ENCODE assay signal across 8 cellular contexts in genomic region chr17:42422412-42422957, GRCh38. TPM values are rescaled to one million over a fixed set of nuclear protein-coding genes. Genes with fewer than 3 reads are reported as not detected.
DNase-seq lines count a peak whose midpoint lies in the region; ATAC-seq, FAIRE-seq and TF ChIP-seq lines count a peak whose summit lies in the region.

No MANE protein-coding gene starts in this region.

- TF ChIP-seq CTCF in AG04449 (IDR thresholded peaks at IDR 0.05; ENCODE audit: insufficient read depth, low read length, missing control alignments) (no peak), cardiac muscle cell (IDR thresholded peaks at IDR 0.05; ENCODE audit: low read depth, low read length) (no peak), prostate gland (IDR thresholded peaks at IDR 0.05) (no peak)

- DNase-seq in AG04449 (ENCODE audit: low read depth, low spot score), result no peak
- peak; percentile 39 for DNase-seq in HT1080 (ENCODE audit: low read depth)
- DNase-seq in activated T-helper 9 cell treated with anti-CD3 and anti-CD28 coated beads, Interleukin-2, amount 50 U/mL, for 16 hours (ENCODE audit: low read depth), result peak; percentile 6
- DNase-seq in cardiac muscle cell (ENCODE audit: low read depth in 1 of 2, low spot score in 1 of 2), result peak; percentile 35 to 48
- no peak for DNase-seq in prostate gland (ENCODE audit: low spot score)
- DNase-seq in RCC 7860 (ENCODE audit: low spot score), result no peak

- H3K36me3 ChIP-seq in cardiac muscle cell (no peaks in the 10 kb centered on the region), prostate gland (no peaks in the 10 kb centered on the region)

- H3K4me1 ChIP-seq in cardiac muscle cell (ENCODE audit: low read depth) (peaks cover 25% of the 10 kb centered on the region), prostate gland (replicated peaks) (no peaks in the 10 kb centered on the region)

- CTCF ChIA-PET in AG04449 (lab: Yijun Ruan, JAX), result interaction anchor here (0.7 to 2.9 kb wide), 10 partner anchors 12 to 111 kb away, joined by 3 to 26 read pairs (median 6); no protein-coding TSS in a partner anchor

- under 1% methylated on average over 29 of the region's 44 CpGs for WGBS in prostate gland

- H3K27ac ChIP-seq in cardiac muscle cell (peak overlapping the region; percentile 36), prostate gland (peak overlapping the region; percentile 93 to 95)

- ATAC-seq in HG03354 (IDR thresholded peaks at IDR 0.05; ENCODE audit: poor library complexity, severe bottlenecking, unreplicated experiment) (no peak), GM18868 (IDR thresholded peaks at IDR 0.05; ENCODE audit: unreplicated experiment) (no peak)

- no peak for TF ChIP-seq POLR2A in prostate gland (IDR thresholded peaks at IDR 0.05)

- no peaks in the 10 kb centered on the region for H3K9me3 ChIP-seq in cardiac muscle cell (ENCODE audit: low read depth)
- H3K9me3 ChIP-seq in prostate gland, result no peaks in the 10 kb centered on the region

- POLR2A ChIA-PET in AG04449 (lab: Yijun Ruan, JAX), result interaction anchor here (0.6 to 5.3 kb wide), 34 partner anchors 9 to 155 kb away, joined by 3 to 121 read pairs (median 6); partner anchors contain the start of genes NAGLU, PSMC3IP and STAT3

- H3K27me3 ChIP-seq in cardiac muscle cell (peaks cover 20% of the 10 kb centered on the region), prostate gland (replicated peaks; ENCODE audit: insufficient read depth) (no peaks in the 10 kb centered on the region)

- peak overlapping the region; percentile 100 for H3K4me3 ChIP-seq in AG04449 (ENCODE audit: low read depth, low read length)
- H3K4me3 ChIP-seq in cardiac muscle cell, result peak overlapping the region; percentile 52
- H3K4me3 ChIP-seq in prostate gland, result peak overlapping the region; percentile 93 to 96

- intact Hi-C loops in prostate gland (cut with DNase I), result loop anchor here (2.0 to 10.0 kb wide), 3 partner anchors 35 to 252 kb away; partner anchors contain the start of genes ATP6V0A1 and PLEKHH3

- FAIRE-seq in RCC 7860 (lab: Jason Lieb, UNC), result no peak

RNA-seq across cellular contexts. Expression of gene CAVIN1, which starts 0.6 kb away (rescaled TPM):
- 232 and 236 TPM in 2 replicates for total RNA-seq in HT1080 (2014; rRNA removed; shearing (Covaris generic))
- 129 and 146 TPM in 2 replicates for polyA plus RNA-seq in HT1080 (2015; cell fraction: cytosol; rRNA removed)
- 163 and 166 TPM in 2 replicates for polyA plus RNA-seq in HT1080 (2015; cell fraction: nucleus; rRNA removed)
- total RNA-seq in cardiac muscle cell, result 47.7 and 72.3 TPM in 2 replicates
- polyA plus RNA-seq in cardiac muscle cell, result 40.0 and 61.3 TPM in 2 replicates
- 100 to 1,000 TPM; 214 to 220 TPM for total RNA-seq in prostate gland

RNA-seq across cellular contexts. Expression of gene STAT3, which starts 34.2 kb away (rescaled TPM):
- 32.9 and 42.2 TPM in 2 replicates for total RNA-seq in HT1080 (2014; rRNA removed; shearing (Covaris generic))
- polyA plus RNA-seq in HT1080 (2015; cell fraction: cytosol; rRNA removed), result 36.0 and 41.8 TPM in 2 replicates
- polyA plus RNA-seq in HT1080 (2015; cell fraction: nucleus; rRNA removed), result 80.7 and 86.7 TPM in 2 replicates
- 82.1 and 87.8 TPM in 2 replicates for total RNA-seq in cardiac muscle cell
- 82.7 and 102 TPM in 2 replicates for polyA plus RNA-seq in cardiac muscle cell
- total RNA-seq in prostate gland, result 100 to 1,000 TPM; 188 to 230 TPM

RNA-seq across cellular contexts. Expression of gene ATP6V0A1, which starts 36.2 kb away (rescaled TPM):
- total RNA-seq in HT1080 (2014; rRNA removed; shearing (Covaris generic)), result 11.8 and 14.8 TPM in 2 replicates
- polyA plus RNA-seq in HT1080 (2015; cell fraction: cytosol; rRNA removed), result 8.4 and 9.4 TPM in 2 replicates
- polyA plus RNA-seq in HT1080 (2015; cell fraction: nucleus; rRNA removed), result 38.6 and 45.7 TPM in 2 replicates
- total RNA-seq in cardiac muscle cell (38.2 and 50.8 TPM in 2 replicates), prostate gland (10 to 100 TPM; 78.0 to 80.3 TPM)
- 43.0 and 44.6 TPM in 2 replicates for polyA plus RNA-seq in cardiac muscle cell

Comparison
In these comparisons a context has a peak if more than half of its experiments do, and no peak if none do; other contexts are left out.
1. DNase-seq: peak in HT1080 (single experiment), activated T-helper 9 cell treated with anti-CD3 and anti-CD28 coated beads, Interleukin-2, amount 50 U/mL, for 16 hours (single experiment) and cardiac muscle cell (2 of 2); none in AG04449 (single experiment), prostate gland (single experiment) and RCC 7860 (single experiment).
2. Peak in every context shown above with its lines, with median percentiles within 50 percentile points of each other: H3K4me3 ChIP-seq.